23 cellular contexts compared by ENCODE assay signal in genomic region chr19:42204684-42205083, GRCh38. TPM values are rescaled to one million over a fixed set of nuclear protein-coding genes. Genes with fewer than 3 reads are reported as not detected.
A peak's percentile ranks its signal among the peaks of the same experiment; 100 is the strongest.
DNase-seq lines count a peak whose midpoint lies in the region; ATAC-seq, FAIRE-seq and TF ChIP-seq lines count a peak whose summit lies in the region.
"Had no signal": no experiment of that assay in that cellular context is flagged by ENCODE, and none has a peak within 500 bp of the region (broad histone marks: within the 10 kb centered on the region; RNA-seq: fewer than 3 reads in every experiment).

No MANE protein-coding gene starts in this region.

- no peak overlapping the region for H2BK120ac ChIP-seq in H1 (replicated peaks; ENCODE audit: low read depth, low read length)

- WGBS in H1 (ENCODE audit: extremely low coverage in 1 of 2, insufficient coverage in 1 of 2, insufficient read length in 1 of 2, insufficient replicate concordance in 2 of 2, low coverage in 1 of 2, low lambda C conversion rate in 2 of 2, missing lambda C conversion rate in 1 of 2), 2 experiments: 71% methylated on average over 4 of the region's 6 CpGs; no CpG with 5 or more reads in 1 of the 2 experiments
- WGBS in small intestine, 3 donors: 90 to 96% (median 95%) methylated on average over 6 of the region's 6 CpGs

- H2BK5ac ChIP-seq in H1 (ENCODE audit: low read depth, low read length): no peak overlapping the region

- ATAC-seq in gastrocnemius medialis: no peak
- ATAC-seq: HCT116, K562, left lung had no signal

- TF ChIP-seq EP300 in H1 (IDR thresholded peaks at IDR 0.05; ENCODE audit: borderline replicate concordance in 1 of 2, low read depth in 2 of 2, low read length in 2 of 2): 0 out of 3 replicates have a peak, but pooled peaks of 1 of the 2 experiments have one; percentile 8

- H3K4me1 ChIP-seq in H1 (replicated peaks in 1 of 4; ENCODE audit: control insufficient read depth in 3 of 4, insufficient read depth in 4 of 4, low read length in 3 of 4) (peaks cover 0 to 12% (median 4%) of the 10 kb centered on the region in 4 experiments; a peak in 3 of 7 replicates), small intestine (ENCODE audit: control insufficient read depth in 2 of 2, insufficient read depth in 1 of 2, low read depth in 1 of 2, low read length in 1 of 2) (no peaks in the 10 kb centered on the region), gastrocnemius medialis (no peaks in the 10 kb centered on the region)

- peak in 1 of 2 experiments; percentile 13; a peak in 1 of 4 replicates for TF ChIP-seq RAD21 in H1 (IDR thresholded peaks at IDR 0.05 in 1 of 2, conservative IDR thresholded peaks at IDR 0.05 in 1 of 2; ENCODE audit: low read depth in 2 of 2, low read length in 2 of 2)

- H3K4me2 ChIP-seq in H1 (ENCODE audit: insufficient read depth in 1 of 2, low read depth in 2 of 2, low read length in 2 of 2): no peak overlapping the region; a peak in 1 of 4 replicates

- H4K20me1 ChIP-seq in H1 (replicated peaks in 1 of 2; ENCODE audit: control insufficient read depth in 1 of 2, insufficient read depth in 2 of 2, low read length in 2 of 2): peaks cover 9 to 37% of the 10 kb centered on the region in 2 experiments

- H3K23me2 ChIP-seq in H1 (ENCODE audit: low read depth, low read length): no peaks in the 10 kb centered on the region

- H3K27me3 ChIP-seq in H1 (replicated peaks in 1 of 4; ENCODE audit: control insufficient read depth in 3 of 4, extremely low read depth in 1 of 4, insufficient read depth in 3 of 4, low read length in 3 of 4) (no peaks in the 10 kb centered on the region), small intestine (ENCODE audit: control insufficient read depth in 2 of 2, insufficient read depth in 2 of 2, low read length in 2 of 2) (no peaks in the 10 kb centered on the region), gastrocnemius medialis (no peaks in the 10 kb centered on the region)
- H3K27me3 ChIP-seq: esophagus muscularis mucosa, left lung had no signal

- FAIRE-seq in H1 (lab: Jason Lieb, UNC) (peak; percentile 42), small intestine (lab: Jason Lieb, UNC) (no peak)
- FAIRE-seq: GM12891, K562, TTC549 had no signal

- H3K36me3 ChIP-seq in H1 (ENCODE audit: control insufficient read depth in 2 of 4, insufficient read depth in 4 of 4, low read length in 3 of 4) (peaks cover 10 to 67% (median 20%) of the 10 kb centered on the region in 4 experiments; a peak in 7 of 8 replicates), small intestine (ENCODE audit: control insufficient read depth in 2 of 2, insufficient read depth in 2 of 2, low read length in 2 of 2) (peaks cover 14 to 30% of the 10 kb centered on the region in 2 donors), gastrocnemius medialis (peaks cover 0 to 65% of the 10 kb centered on the region in 2 donors)

- H3K9ac ChIP-seq in H1 (replicated peaks in 1 of 4; ENCODE audit: extremely low read depth in 1 of 4, low read depth in 3 of 4, low read length in 3 of 4): no peak overlapping the region; a peak in 1 of 7 replicates

- POLR2A ChIA-PET in activated CD4-positive, alpha-beta T cell treated with anti-CD3 and anti-CD28 coated beads, Interleukin-2, amount 10 ng/mL, durations not matched to agents 7 days and 5 days (lab: Charles Lee): no interaction called here
- POLR2A ChIA-PET in RWPE1 (lab: Yijun Ruan, JAX; ENCODE audit: low non-redundant PET): no interaction called here
- POLR2A ChIA-PET in H1 (lab: Charles Lee; ENCODE audit: partially characterized antibody): interaction anchor here (0.5 to 1.9 kb wide), 4 partner anchors 12 to 39 kb away, joined by 3 to 7 read pairs (median 4); partner anchors contain the start of gene ZNF526

- H3K56ac ChIP-seq in H1 (replicated peaks; ENCODE audit: insufficient read length, low read depth, low read length): no peak overlapping the region

- H2BK15ac ChIP-seq in H1 (ENCODE audit: low read length): no peak overlapping the region

- DNase-seq in activated CD4-positive, alpha-beta T cell treated with anti-CD3 and anti-CD28 coated beads, Interleukin-2, amount 10 ng/mL, durations not matched to agents 7 days and 5 days: no peak
- DNase-seq in activated CD4-positive, alpha-beta T cell treated with anti-CD3 and anti-CD28 coated beads, Interleukin-2, amount 50 U/mL, for 4 hours: no peak
- DNase-seq in RWPE1 (ENCODE audit: low spot score): no peak
- DNase-seq in H1 (ENCODE audit: low read depth in 1 of 2, low spot score in 2 of 2): no peak
- no peak for DNase-seq in nephron progenitor cell
- DNase-seq in small intestine: no peak
- no peak for DNase-seq in activated T-cell treated with anti-CD3 and anti-CD28 coated beads, Interleukin-2, amount 50 U/mL, for 1 hour
- no peak for DNase-seq in gastrocnemius medialis
- DNase-seq: activated CD4-positive, alpha-beta T cell treated with anti-CD3 and anti-CD28 coated beads, Interleukin-2, amount 50 U/mL, for 1 hour; anterior cingulate cortex; C1 segment of cervical spinal cord; caudate nucleus; DMS153; left lung; MV-4-11; NCI-H1930; RPMI8226 had no signal

- in situ Hi-C loops in gastrocnemius medialis (cut with MboI; ENCODE audit: low sequenced_read_pairs in 4 of 4): no loop called here

- H3K14ac ChIP-seq in H1 (ENCODE audit: insufficient read length): no peak overlapping the region

- CTCF ChIA-PET in activated CD4-positive, alpha-beta T cell treated with anti-CD3 and anti-CD28 coated beads, Interleukin-2, amount 10 ng/mL, durations not matched to agents 7 days and 5 days (lab: Charles Lee): interaction anchor here (4.4 kb wide), 1 partner anchor 11 kb away, joined by 20 read pairs; no protein-coding TSS in a partner anchor
- CTCF ChIA-PET in RWPE1 (lab: Yijun Ruan, JAX): no interaction called here
- CTCF ChIA-PET in H1 (lab: Charles Lee; ENCODE audit: partially characterized antibody): interaction anchor here (0.8 to 1.7 kb wide), 5 partner anchors 10 to 176 kb away, joined by 3 to 5 read pairs (median 3); no protein-coding TSS in a partner anchor

- H2AK5ac ChIP-seq in H1 (ENCODE audit: low read depth, low read length): no peak overlapping the region

- no peak overlapping the region for H4K8ac ChIP-seq in H1 (ENCODE audit: extremely low read depth, insufficient read depth, low read length)

- peaks cover under 1 to 42% of the 10 kb centered on the region in 2 experiments; a peak in 2 of 4 replicates for H3K79me2 ChIP-seq in H1 (ENCODE audit: control insufficient read depth in 1 of 2, insufficient read depth in 2 of 2, low read length in 2 of 2)

- H3K36me3 Mint-ChIP-seq in activated CD4-positive, alpha-beta T cell treated with anti-CD3 and anti-CD28 coated beads, Interleukin-2, amount 10 ng/mL, durations not matched to agents 7 days and 5 days (ENCODE audit: low read depth): peaks cover 87% of the 10 kb centered on the region
- peaks cover 46% of the 10 kb centered on the region for H3K36me3 Mint-ChIP-seq in nephron progenitor cell (ENCODE audit: low read depth)

- H3K4me3 Mint-ChIP-seq in activated CD4-positive, alpha-beta T cell treated with anti-CD3 and anti-CD28 coated beads, Interleukin-2, amount 10 ng/mL, durations not matched to agents 7 days and 5 days: no peak overlapping the region
- no peak overlapping the region for H3K4me3 Mint-ChIP-seq in nephron progenitor cell

- H3K4me3 ChIP-seq in H1 (ENCODE audit: extremely low read depth in 1 of 4, insufficient read depth in 2 of 4, low read depth in 3 of 4, low read length in 4 of 4) (peak overlapping the region in 1 of 4 experiments; percentile 24; a peak in 1 of 8 replicates), small intestine (ENCODE audit: low read depth in 1 of 2, low read length in 2 of 2) (no peak overlapping the region), gastrocnemius medialis (no peak overlapping the region)
- H3K4me3 ChIP-seq: esophagus muscularis mucosa, K562, left lung had no signal

- peak overlapping the region; percentile 70 for H3K27ac Mint-ChIP-seq in activated CD4-positive, alpha-beta T cell treated with anti-CD3 and anti-CD28 coated beads, Interleukin-2, amount 10 ng/mL, durations not matched to agents 7 days and 5 days
- peak overlapping the region; percentile 54 for H3K27ac Mint-ChIP-seq in nephron progenitor cell

- no peak for TF ChIP-seq POLR2A in H1 (IDR thresholded peaks at IDR 0.05; ENCODE audit: control extremely low read depth in 1 of 2, low read depth in 2 of 2, low read length in 2 of 2)
- no peak for TF ChIP-seq POLR2A in gastrocnemius medialis (IDR thresholded peaks at IDR 0.05)

- H3K9me3 ChIP-seq in H1 (ENCODE audit: insufficient read depth in 2 of 2, low read depth in 1 of 2, low read length in 1 of 2) (no peaks in the 10 kb centered on the region), small intestine (ENCODE audit: control insufficient read depth, low read depth) (no peaks in the 10 kb centered on the region), gastrocnemius medialis (no peaks in the 10 kb centered on the region)
- H3K9me3 ChIP-seq: esophagus muscularis mucosa, left lung had no signal

- H3K27ac ChIP-seq in RWPE1 (peak overlapping the region; percentile 40), H1 (ENCODE audit: low read depth, low read length) (no peak overlapping the region), small intestine (ENCODE audit: low read depth in 1 of 2, low read length in 1 of 2) (no peak overlapping the region), gastrocnemius medialis (no peak overlapping the region)
- H3K27ac ChIP-seq: esophagus muscularis mucosa, HL-60 had no signal

- H3K9me3 Mint-ChIP-seq in activated CD4-positive, alpha-beta T cell treated with anti-CD3 and anti-CD28 coated beads, Interleukin-2, amount 10 ng/mL, durations not matched to agents 7 days and 5 days: no peaks in the 10 kb centered on the region
- no peaks in the 10 kb centered on the region for H3K9me3 Mint-ChIP-seq in nephron progenitor cell

- H3K4me1 Mint-ChIP-seq in activated CD4-positive, alpha-beta T cell treated with anti-CD3 and anti-CD28 coated beads, Interleukin-2, amount 10 ng/mL, durations not matched to agents 7 days and 5 days: peaks cover 80% of the 10 kb centered on the region
- H3K4me1 Mint-ChIP-seq in nephron progenitor cell: peaks cover 10% of the 10 kb centered on the region

- no peak overlapping the region for H2BK12ac ChIP-seq in H1 (ENCODE audit: low read depth, low read length)

- peaks cover 18% of the 10 kb centered on the region for H3K79me1 ChIP-seq in H1 (ENCODE audit: low read depth, low read length)

- H3K18ac ChIP-seq in H1 (ENCODE audit: extremely low read depth, low read length): no peak overlapping the region

- H3K4ac ChIP-seq in H1 (replicated peaks; ENCODE audit: insufficient read length, low read depth, low read length): no peak overlapping the region

- intact Hi-C loops in gastrocnemius medialis (cut with DNase I; ENCODE audit: low total_unique reads): no loop called here

- H3K23ac ChIP-seq in H1 (ENCODE audit: insufficient read length): no peak overlapping the region

- H2AFZ ChIP-seq in H1 (ENCODE audit: low read length): no peak overlapping the region

- no peak overlapping the region for H2BK20ac ChIP-seq in H1 (ENCODE audit: low read length)

- no peaks in the 10 kb centered on the region for H3K27me3 Mint-ChIP-seq in activated CD4-positive, alpha-beta T cell treated with anti-CD3 and anti-CD28 coated beads, Interleukin-2, amount 10 ng/mL, durations not matched to agents 7 days and 5 days
- H3K27me3 Mint-ChIP-seq in nephron progenitor cell (ENCODE audit: low read depth, poor library complexity): peaks cover 7% of the 10 kb centered on the region

- H4K91ac ChIP-seq in H1 (replicated peaks; ENCODE audit: insufficient read length, low read length): no peak overlapping the region

- TF ChIP-seq CTCF in RWPE1 (conservative IDR thresholded peaks at IDR 0.05; ENCODE audit: low read depth): no peak
- TF ChIP-seq CTCF in H1 (IDR thresholded peaks at IDR 0.05; ENCODE audit: control extremely low read depth in 1 of 3, insufficient read depth in 1 of 3, low read depth in 1 of 3, low read length in 3 of 3): peak; percentile 9 to 33 (median 11); a peak in 3 of 4 replicates
- TF ChIP-seq CTCF in nephron progenitor cell (IDR thresholded peaks at IDR 0.05): no peak
- no peak for TF ChIP-seq CTCF in gastrocnemius medialis (IDR thresholded peaks at IDR 0.05 in 4 of 5, conservative IDR thresholded peaks at IDR 0.05 in 1 of 5)

- no peak overlapping the region for H4K5ac ChIP-seq in H1 (ENCODE audit: insufficient read length, low read depth, low read length)

RNA-seq across cellular contexts. Expression of gene DEDD2, which starts 12.8 kb away (rescaled TPM):
- 10 to 100 TPM; 37.2 to 42.4 TPM for total RNA-seq in activated CD4-positive, alpha-beta T cell treated with anti-CD3 and anti-CD28 coated beads, Interleukin-2, amount 10 ng/mL, durations not matched to agents 7 days and 5 days
- 32.6 and 37.8 TPM in 2 replicates for total RNA-seq in H1 (2021; fragmentation: NEBNext Ultra II Directional; extraction: Animal tissue kit (Norgen Biotek cat#: 25700))
- polyA plus RNA-seq in H1 (2011; rRNA removed) (65.0 and 74.3 TPM in 2 replicates), small intestine (10 to 100 TPM; 22.8 to 41.3 (median 38.5) TPM)
- polyA plus RNA-seq in H1 (2011; cell fraction: cytosol; rRNA removed): 64.5 TPM
- polyA plus RNA-seq in H1 (2011; cell fraction: nucleus; rRNA removed): 52.0 TPM
- polyA plus RNA-seq in H1 (2012, experiment 1 of 2): 29.1 to 44.2 TPM (median 37.3 TPM) in 4 replicates
- polyA plus RNA-seq in H1 (2012, experiment 2 of 2): 36.5 TPM
- polyA plus RNA-seq in H1 (2013, experiment 1 of 2): 20.7 TPM
- 22.1 TPM for polyA plus RNA-seq in H1 (2013, experiment 2 of 2)
- polyA minus RNA-seq in H1 (2011; rRNA and poly(A)+ RNA removed): 22.7 and 27.2 TPM in 2 replicates
- 19.7 TPM for polyA minus RNA-seq in H1 (2011; cell fraction: cytosol; rRNA and poly(A)+ RNA removed)
- polyA minus RNA-seq in H1 (2011; cell fraction: nucleus; rRNA and poly(A)+ RNA removed): 20.2 TPM
- 10 to 100 TPM; 22.5 to 33.6 (median 29.2) TPM for total RNA-seq in gastrocnemius medialis

RNA-seq across cellular contexts. Expression of gene ZNF526, which starts 15.4 kb away (rescaled TPM):
- 10 to 100 TPM; 18.0 to 18.5 TPM for total RNA-seq in activated CD4-positive, alpha-beta T cell treated with anti-CD3 and anti-CD28 coated beads, Interleukin-2, amount 10 ng/mL, durations not matched to agents 7 days and 5 days
- total RNA-seq in H1 (2021; fragmentation: NEBNext Ultra II Directional; extraction: Animal tissue kit (Norgen Biotek cat#: 25700)): 13.5 and 14.1 TPM in 2 replicates
- polyA plus RNA-seq in H1 (2011; rRNA removed): 8.4 and 10.0 TPM in 2 replicates
- polyA plus RNA-seq in H1 (2011; cell fraction: cytosol; rRNA removed): 5.9 TPM
- polyA plus RNA-seq in H1 (2011; cell fraction: nucleus; rRNA removed): 8.1 TPM
- polyA plus RNA-seq in H1 (2012, experiment 1 of 2): 8.9 to 13.4 TPM (median 11.7 TPM) in 4 replicates
- polyA plus RNA-seq in H1 (2012, experiment 2 of 2): 12.1 TPM
- 5.9 TPM for polyA plus RNA-seq in H1 (2013, experiment 1 of 2)
- polyA plus RNA-seq in H1 (2013, experiment 2 of 2): 5.6 TPM
- 17.3 and 18.5 TPM in 2 replicates for polyA minus RNA-seq in H1 (2011; rRNA and poly(A)+ RNA removed)
- 9.7 TPM for polyA minus RNA-seq in H1 (2011; cell fraction: cytosol; rRNA and poly(A)+ RNA removed)
- 13.3 TPM for polyA minus RNA-seq in H1 (2011; cell fraction: nucleus; rRNA and poly(A)+ RNA removed)
- polyA plus RNA-seq in small intestine: 1 to 10 TPM; 3.2 to 4.8 (median 4.0) TPM
- 1 to 10 TPM; 3.3 to 5.8 (median 4.9) TPM for total RNA-seq in gastrocnemius medialis

RNA-seq across cellular contexts. Expression of gene GSK3A, which starts 37.7 kb away (rescaled TPM):
- 10 to 100 TPM; 42.7 to 53.4 TPM for total RNA-seq in activated CD4-positive, alpha-beta T cell treated with anti-CD3 and anti-CD28 coated beads, Interleukin-2, amount 10 ng/mL, durations not matched to agents 7 days and 5 days
- total RNA-seq in H1 (2021; fragmentation: NEBNext Ultra II Directional; extraction: Animal tissue kit (Norgen Biotek cat#: 25700)): 54.9 and 55.3 TPM in 2 replicates
- polyA plus RNA-seq in H1 (2011; rRNA removed) (84.0 and 89.0 TPM in 2 replicates), small intestine (10 to 100 TPM; 48.5 to 70.9 (median 70.3) TPM)
- polyA plus RNA-seq in H1 (2011; cell fraction: cytosol; rRNA removed): 50.8 TPM
- 64.5 TPM for polyA plus RNA-seq in H1 (2011; cell fraction: nucleus; rRNA removed)
- 47.7 to 66.9 TPM (median 65.1 TPM) in 4 replicates for polyA plus RNA-seq in H1 (2012, experiment 1 of 2)
- 72.4 TPM for polyA plus RNA-seq in H1 (2012, experiment 2 of 2)
- 70.7 TPM for polyA plus RNA-seq in H1 (2013, experiment 1 of 2)
- 64.0 TPM for polyA plus RNA-seq in H1 (2013, experiment 2 of 2)
- 33.0 and 46.2 TPM in 2 replicates for polyA minus RNA-seq in H1 (2011; rRNA and poly(A)+ RNA removed)
- 23.0 TPM for polyA minus RNA-seq in H1 (2011; cell fraction: cytosol; rRNA and poly(A)+ RNA removed)
- polyA minus RNA-seq in H1 (2011; cell fraction: nucleus; rRNA and poly(A)+ RNA removed): 13.5 TPM
- total RNA-seq in gastrocnemius medialis: 10 to 100 TPM; 24.2 to 48.0 (median 40.1) TPM

RNA-seq across cellular contexts. Expression of gene ERF, which starts 50.2 kb away (rescaled TPM):
- total RNA-seq in activated CD4-positive, alpha-beta T cell treated with anti-CD3 and anti-CD28 coated beads, Interleukin-2, amount 10 ng/mL, durations not matched to agents 7 days and 5 days: 10 to 100 TPM; 56.5 to 57.9 TPM
- total RNA-seq in H1 (2021; fragmentation: NEBNext Ultra II Directional; extraction: Animal tissue kit (Norgen Biotek cat#: 25700)): 62.7 and 73.9 TPM in 2 replicates
- polyA plus RNA-seq in H1 (2011; rRNA removed) (43.7 and 67.6 TPM in 2 replicates), small intestine (10 to 100 TPM; 28.6 to 51.6 (median 31.8) TPM)
- 45.9 TPM for polyA plus RNA-seq in H1 (2011; cell fraction: cytosol; rRNA removed)
- polyA plus RNA-seq in H1 (2011; cell fraction: nucleus; rRNA removed): 144 TPM
- polyA plus RNA-seq in H1 (2012, experiment 1 of 2): 39.2 to 53.3 TPM (median 50.3 TPM) in 4 replicates
- polyA plus RNA-seq in H1 (2012, experiment 2 of 2): 34.9 TPM
- polyA plus RNA-seq in H1 (2013, experiment 1 of 2): 40.5 TPM
- 40.3 TPM for polyA plus RNA-seq in H1 (2013, experiment 2 of 2)
- polyA minus RNA-seq in H1 (2011; rRNA and poly(A)+ RNA removed): 20.2 and 23.3 TPM in 2 replicates
- 39.0 TPM for polyA minus RNA-seq in H1 (2011; cell fraction: cytosol; rRNA and poly(A)+ RNA removed)
- 34.2 TPM for polyA minus RNA-seq in H1 (2011; cell fraction: nucleus; rRNA and poly(A)+ RNA removed)
- 10 to 100 TPM; 14.0 to 26.7 (median 14.8) TPM for total RNA-seq in gastrocnemius medialis

Comparison
In these comparisons a context has a peak if more than half of its experiments do, and no peak if none do; other contexts are left out.
1. CTCF ChIP-seq: peak in H1 (3 of 3); none in RWPE1 (single experiment), nephron progenitor cell (single experiment) and gastrocnemius medialis (0 of 5).